ENCODE assay signal across 21 cellular contexts in the genomic region with DNA sequence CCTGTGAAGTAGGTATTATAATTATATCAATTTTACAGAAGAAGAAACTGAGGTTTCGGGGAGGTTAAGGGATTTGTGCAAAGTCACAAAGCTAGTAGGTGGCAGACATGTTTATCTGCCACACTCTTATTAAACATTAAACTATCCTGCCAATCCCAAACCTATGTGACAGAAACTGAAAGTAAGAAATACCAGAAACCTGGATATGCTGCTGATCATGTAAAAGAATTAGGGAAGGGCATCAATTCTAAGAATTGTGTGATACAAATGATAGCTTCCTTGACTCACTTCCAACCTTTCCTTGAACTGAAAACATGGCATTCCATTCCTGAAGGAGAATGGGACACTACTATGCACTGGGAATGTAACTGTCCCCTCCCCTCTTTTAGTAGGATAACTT. TPM values are rescaled to one million over a fixed set of nuclear protein-coding genes. Genes with fewer than 3 reads are reported as not detected.
DNase-seq lines count a peak whose midpoint lies in the region; ATAC-seq, FAIRE-seq and TF ChIP-seq lines count a peak whose summit lies in the region.
"Had no signal": no experiment of that assay in that cellular context is flagged by ENCODE, and none has a peak within 500 bp of the region (broad histone marks: within the 10 kb centered on the region; RNA-seq: fewer than 3 reads in every experiment).

No MANE protein-coding gene starts in this region.

- no peak for TF ChIP-seq CTCF in PC-9 (conservative IDR thresholded peaks at IDR 0.05)
- no peak for TF ChIP-seq CTCF in Peyer's patch (IDR thresholded peaks at IDR 0.05)

- no peak overlapping the region for H2AFZ ChIP-seq in PC-9
- H2AFZ ChIP-seq: parathyroid adenoma had no signal

- no peak for TF ChIP-seq POLR2A in Peyer's patch (IDR thresholded peaks at IDR 0.05)

- peak overlapping the region; percentile 30 for H3K4me3 Mint-ChIP-seq in activated naive CD8-positive, alpha-beta T cell
- H3K4me3 Mint-ChIP-seq in activated naive CD8-positive, alpha-beta T cell treated with anti-CD3 and anti-CD28 coated beads for 36 hours = no peak overlapping the region
- peak overlapping the region in 4 of 5 donors; percentile 15 to 60 (median 48) for H3K4me3 Mint-ChIP-seq in immature natural killer cell
- H3K4me3 Mint-ChIP-seq in stimulated activated naive B cell treated with anti-CD40 and anti-IgM and Interleukin-4, amounts not matched to agents 10 μg/mL and 1 μg/mL and 100 μg/mL, for 72 hours = peak overlapping the region; percentile 79 to 90

- H3K79me2 ChIP-seq in PC-9 (ENCODE audit: low read depth) = peaks cover 79% of the 10 kb centered on the region

- POLR2A ChIA-PET in PC-9 (lab: Charles Lee; ENCODE audit: unreplicated experiment) = no interaction called here

- no peaks in the 10 kb centered on the region for H3K9me2 ChIP-seq in PC-9 (ENCODE audit: insufficient read depth)

- FAIRE-seq in urothelium cell line (lab: Jason Lieb, UNC) = no peak

- H3K27me3 ChIP-seq in PC-9 (ENCODE audit: insufficient read depth, low read depth) = no peaks in the 10 kb centered on the region
- H3K27me3 ChIP-seq in Peyer's patch = no peaks in the 10 kb centered on the region
- H3K27me3 ChIP-seq: colonic mucosa, heart left ventricle had no signal

- H4K20me1 ChIP-seq in PC-9 (ENCODE audit: insufficient read depth) = no peaks in the 10 kb centered on the region

- peaks cover 19% of the 10 kb centered on the region for H3K36me3 Mint-ChIP-seq in activated naive CD8-positive, alpha-beta T cell
- peaks cover 24% of the 10 kb centered on the region for H3K36me3 Mint-ChIP-seq in activated naive CD8-positive, alpha-beta T cell treated with anti-CD3 and anti-CD28 coated beads for 36 hours
- peaks cover 3 to 11% (median 6%) of the 10 kb centered on the region in 3 donors for H3K36me3 Mint-ChIP-seq in immature natural killer cell
- peaks cover 15 to 24% of the 10 kb centered on the region in 2 donors for H3K36me3 Mint-ChIP-seq in stimulated activated naive B cell treated with anti-CD40 and anti-IgM and Interleukin-4, amounts not matched to agents 10 μg/mL and 1 μg/mL and 100 μg/mL, for 72 hours

- H3K4me1 Mint-ChIP-seq in activated naive CD8-positive, alpha-beta T cell (ENCODE audit: low read depth) = peaks cover 62% of the 10 kb centered on the region
- peaks cover 48% of the 10 kb centered on the region for H3K4me1 Mint-ChIP-seq in activated naive CD8-positive, alpha-beta T cell treated with anti-CD3 and anti-CD28 coated beads for 36 hours
- peaks cover 75 to 88% of the 10 kb centered on the region in 2 donors for H3K4me1 Mint-ChIP-seq in immature natural killer cell
- H3K4me1 Mint-ChIP-seq in stimulated activated naive B cell treated with anti-CD40 and anti-IgM and Interleukin-4, amounts not matched to agents 10 μg/mL and 1 μg/mL and 100 μg/mL, for 72 hours = peaks cover 25 to 55% of the 10 kb centered on the region in 2 donors

- no peak for ATAC-seq in stimulated activated naive B cell treated with anti-CD40 and anti-IgM and Interleukin-4, amounts not matched to agents 10 μg/mL and 1 μg/mL and 100 μg/mL, for 72 hours (replicated peaks)
- ATAC-seq: activated T-helper 17 cell treated with anti-CD3 and anti-CD28 coated beads, Interleukin-2, amount 50 U/mL, for 72 hours; esophagus mucosa; heart left ventricle had no signal

- BruUV-seq in PC-9 (replicated peaks; lab: Mats Ljungman, UMichigan) = no TSS peak

- CTCF ChIA-PET in PC-9 (lab: Charles Lee) = no interaction called here

- H3K36me3 ChIP-seq in PC-9 (ENCODE audit: low read depth) (no peaks in the 10 kb centered on the region), Peyer's patch (no peaks in the 10 kb centered on the region)
- H3K36me3 ChIP-seq: colonic mucosa, heart left ventricle, thoracic aorta had no signal

- intact Hi-C loops in PC-9 (cut with micrococcal nuclease; ENCODE audit: unreplicated experiment) = loop anchor here (5.0 kb wide), 1 partner anchor 54 kb away; no protein-coding TSS in a partner anchor

- peaks cover 44% of the 10 kb centered on the region for H3K4me1 ChIP-seq in PC-9 (replicated peaks; ENCODE audit: insufficient read depth)
- H3K4me1 ChIP-seq in Peyer's patch = peaks cover 0 to 30% (median 7%) of the 10 kb centered on the region in 4 donors
- H3K4me1 ChIP-seq: colonic mucosa had no signal

- no peak overlapping the region for H3K4me2 ChIP-seq in PC-9

- H3K27ac Mint-ChIP-seq in activated naive CD8-positive, alpha-beta T cell = no peak overlapping the region
- H3K27ac Mint-ChIP-seq in activated naive CD8-positive, alpha-beta T cell treated with anti-CD3 and anti-CD28 coated beads for 36 hours = no peak overlapping the region
- peak overlapping the region; percentile 61 to 98 (median 90) for H3K27ac Mint-ChIP-seq in immature natural killer cell
- H3K27ac Mint-ChIP-seq in stimulated activated naive B cell treated with anti-CD40 and anti-IgM and Interleukin-4, amounts not matched to agents 10 μg/mL and 1 μg/mL and 100 μg/mL, for 72 hours = no peak overlapping the region

- no peaks in the 10 kb centered on the region for H3K9me3 Mint-ChIP-seq in activated naive CD8-positive, alpha-beta T cell (ENCODE audit: low read depth)
- peaks cover 6% of the 10 kb centered on the region for H3K9me3 Mint-ChIP-seq in activated naive CD8-positive, alpha-beta T cell treated with anti-CD3 and anti-CD28 coated beads for 36 hours
- no peaks in the 10 kb centered on the region for H3K9me3 Mint-ChIP-seq in immature natural killer cell
- peaks cover 6 to 10% of the 10 kb centered on the region in 2 donors for H3K9me3 Mint-ChIP-seq in stimulated activated naive B cell treated with anti-CD40 and anti-IgM and Interleukin-4, amounts not matched to agents 10 μg/mL and 1 μg/mL and 100 μg/mL, for 72 hours
- H3K9me3 Mint-ChIP-seq: activated T-helper 17 cell treated with anti-CD3 and anti-CD28 coated beads, Interleukin-2, amount 50 U/mL, for 72 hours had no signal

- H3K9me3 ChIP-seq in PC-9 (ENCODE audit: insufficient read depth, low read depth) (no peaks in the 10 kb centered on the region), Peyer's patch (no peaks in the 10 kb centered on the region)
- H3K9me3 ChIP-seq: colonic mucosa, heart left ventricle, thoracic aorta had no signal

- H3F3A ChIP-seq in PC-9 (ENCODE audit: insufficient read depth, low read depth) = peaks cover 26% of the 10 kb centered on the region

- H3K27me3 Mint-ChIP-seq in activated naive CD8-positive, alpha-beta T cell = no peaks in the 10 kb centered on the region
- no peaks in the 10 kb centered on the region for H3K27me3 Mint-ChIP-seq in activated naive CD8-positive, alpha-beta T cell treated with anti-CD3 and anti-CD28 coated beads for 36 hours
- no peaks in the 10 kb centered on the region for H3K27me3 Mint-ChIP-seq in immature natural killer cell (ENCODE audit: low read depth in 3 of 3)
- no peaks in the 10 kb centered on the region for H3K27me3 Mint-ChIP-seq in stimulated activated naive B cell treated with anti-CD40 and anti-IgM and Interleukin-4, amounts not matched to agents 10 μg/mL and 1 μg/mL and 100 μg/mL, for 72 hours
- H3K27me3 Mint-ChIP-seq: activated T-helper 17 cell treated with anti-CD3 and anti-CD28 coated beads, Interleukin-2, amount 50 U/mL, for 72 hours had no signal

- H3K27ac ChIP-seq in PC-9 (peak overlapping the region; percentile 81), Peyer's patch (peak overlapping the region in 1 of 4 donors; percentile 43)

- H3K4me3 ChIP-seq in PC-9 (no peak overlapping the region), Peyer's patch (no peak overlapping the region)
- H3K4me3 ChIP-seq: colonic mucosa, heart left ventricle, thoracic aorta had no signal

- DNase-seq in activated naive CD8-positive, alpha-beta T cell treated with anti-CD3 and anti-CD28 coated beads for 36 hours = no peak
- DNase-seq in PC-9 = no peak
- DNase-seq in immature natural killer cell = no peak
- DNase-seq in stimulated activated naive B cell treated with anti-CD40 and anti-IgM and Interleukin-4, amounts not matched to agents 10 μg/mL and 1 μg/mL and 100 μg/mL, for 72 hours = no peak
- DNase-seq in urothelium cell line (ENCODE audit: low spot score) = no peak
- no peak for DNase-seq in NCI-H1417 treated with DMSO at 0.1 percent for 48 hours (lab: John Stamatoyannopoulos, UW)
- no peak for DNase-seq in Peyer's patch
- DNase-seq: activated CD4-positive, alpha-beta T cell treated with anti-CD3 and anti-CD28 coated beads, Interleukin-2, amount 50 U/mL, for 4 hours; anterior cingulate cortex; colonic mucosa; DMS 273 treated with DMSO at 0.1 percent for 48 hours; heart left ventricle; islet precursor cell; NCI-H1092 treated with DMSO at 0.1 percent for 48 hours; SIG-M5; T1000 had no signal

RNA-seq across cellular contexts. Expression of a gene that starts 16.9 kb away (rescaled TPM):
- total RNA-seq in activated naive CD8-positive, alpha-beta T cell treated with anti-CD3 and anti-CD28 coated beads for 36 hours = 10 to 100 TPM; 51.9 to 52.2 TPM
- total RNA-seq in PC-9 (2021) = 55.8 and 60.5 TPM in 2 replicates
- polyA plus RNA-seq in immature natural killer cell = 100 to 1,000 TPM in 1 of 3 donors, 10 to 100 TPM in 2; 62.1 to 162 (median 75.4) TPM
- total RNA-seq in Peyer's patch = 100 to 1,000 TPM in 1 of 4 donors, 10 to 100 TPM in 3; 91.2 to 111 (median 93.2) TPM

RNA-seq across cellular contexts. Expression of a gene that starts 20.5 kb away (rescaled TPM):
- 10 to 100 TPM; 19.0 to 22.3 TPM for total RNA-seq in activated naive CD8-positive, alpha-beta T cell treated with anti-CD3 and anti-CD28 coated beads for 36 hours
- 50.7 and 64.8 TPM in 2 replicates for total RNA-seq in PC-9 (2021)
- 10 to 100 TPM; 12.2 to 13.0 (median 12.5) TPM for polyA plus RNA-seq in immature natural killer cell
- 10 to 100 TPM; 39.2 to 86.7 (median 66.1) TPM for total RNA-seq in Peyer's patch

Comparison
In these comparisons a context has a peak if more than half of its experiments do, and no peak if none do; other contexts are left out.
1. H3K27ac Mint-ChIP-seq: peak in immature natural killer cell (6 of 6); none in activated naive CD8-positive, alpha-beta T cell (single experiment), activated naive CD8-positive, alpha-beta T cell treated with anti-CD3 and anti-CD28 coated beads for 36 hours (single experiment) and stimulated activated naive B cell treated with anti-CD40 and anti-IgM and Interleukin-4, amounts not matched to agents 10 μg/mL and 1 μg/mL and 100 μg/mL, for 72 hours (single experiment).